13 cellular contexts compared by ENCODE assay signal in the genomic region with DNA sequence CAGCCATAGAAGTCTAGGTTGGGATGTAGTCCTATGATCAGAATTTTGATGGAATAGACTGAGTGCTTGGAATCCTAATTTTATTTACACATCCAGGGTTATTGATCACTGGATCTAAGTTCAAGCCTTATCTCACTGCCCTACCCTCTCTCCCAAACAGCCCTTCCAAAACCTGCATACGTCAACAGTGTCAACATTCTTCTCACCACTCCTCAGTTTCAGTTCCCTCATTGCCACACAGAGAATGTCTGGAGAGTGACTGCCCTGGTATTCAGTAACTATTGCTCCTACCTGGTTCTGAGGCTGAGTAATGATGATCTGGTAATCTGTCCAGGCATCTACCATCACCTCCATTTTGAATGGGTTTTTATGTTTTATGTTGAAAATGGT. TPM values are rescaled to one million over a fixed set of nuclear protein-coding genes. Genes with fewer than 3 reads are reported as not detected.
A peak's percentile ranks its signal among the peaks of the same experiment; 100 is the strongest.
DNase-seq lines count a peak whose midpoint lies in the region; ATAC-seq, FAIRE-seq and TF ChIP-seq lines count a peak whose summit lies in the region.
"Had no signal": no experiment of that assay in that cellular context is flagged by ENCODE, and none has a peak within 500 bp of the region (broad histone marks: within the 10 kb centered on the region; RNA-seq: fewer than 3 reads in every experiment).

No MANE protein-coding gene starts in this region.

- no peak for FAIRE-seq in pancreas (lab: Jason Lieb, UNC)
- FAIRE-seq: colon had no signal

- no peaks in the 10 kb centered on the region for H3K36me3 Mint-ChIP-seq in HFFc6 (ENCODE audit: low read depth)

- peak; percentile 93 for ATAC-seq in GM18873 (IDR thresholded peaks at IDR 0.05; ENCODE audit: low FRiP score, unreplicated experiment)
- peak; percentile 74 for ATAC-seq in HG02623 (IDR thresholded peaks at IDR 0.05; ENCODE audit: unreplicated experiment)
- ATAC-seq in pancreas = peak; percentile 63 to 89 (median 78)
- ATAC-seq in HG03280 (IDR thresholded peaks at IDR 0.05; ENCODE audit: unreplicated experiment) = no peak

- H3K4me1 ChIP-seq in pancreas = peaks cover 0 to 13% (median 8%) of the 10 kb centered on the region in 3 donors

- H3K4me1 Mint-ChIP-seq in HFFc6 (ENCODE audit: low read depth) = no peaks in the 10 kb centered on the region

- peak overlapping the region in 2 of 4 donors; percentile 39 to 58 for H3K27ac ChIP-seq in pancreas
- H3K27ac ChIP-seq: skin epidermis had no signal

- H3K27me3 Mint-ChIP-seq in HFFc6 (ENCODE audit: insufficient read depth) = peaks cover 4% of the 10 kb centered on the region

- H3K9me3 Mint-ChIP-seq in HFFc6 = no peaks in the 10 kb centered on the region

- H3K4me3 Mint-ChIP-seq in HFFc6 = no peak overlapping the region

- H3K27me3 ChIP-seq in pancreas = no peaks in the 10 kb centered on the region

- intact Hi-C loops in pancreas (cut with DNase I) = no loop called here

- peak; percentile 7 for DNase-seq in HuH-7.5 (ENCODE audit: low spot score)
- DNase-seq in pancreas = no peak
- DNase-seq in DMS79 treated with DMSO at 0.1 percent for 48 hours (lab: John Stamatoyannopoulos, UW) = no peak
- DNase-seq in DMS53 treated with DMSO at 0.1 percent for 48 hours (lab: John Stamatoyannopoulos, UW; ENCODE audit: unreplicated experiment) = no peak
- DNase-seq in HFFc6 = no peak
- DNase-seq: COR-L47, midbrain had no signal

- H3K9me3 ChIP-seq in pancreas = no peaks in the 10 kb centered on the region

- H3K36me3 ChIP-seq in pancreas = no peaks in the 10 kb centered on the region

- WGBS in pancreas, 2 donors = 20 to 28% methylated on average over 1 of the region's 1 CpG

- no peak overlapping the region for H3K27ac Mint-ChIP-seq in HFFc6

- no peak for TF ChIP-seq CTCF in pancreas (IDR thresholded peaks at IDR 0.05)
- TF ChIP-seq CTCF in HFFc6 (IDR thresholded peaks at IDR 0.05) = no peak

- no peak overlapping the region for H3K4me3 ChIP-seq in pancreas
- H3K4me3 ChIP-seq: skin epidermis had no signal

RNA-seq across cellular contexts. Expression of gene GLYATL1, which starts 60.0 kb away (rescaled TPM):
- 1 to 10 TPM in 2 of 6 donors, under 1 TPM in 4; 0.19 to 2.7 (median 0.66) TPM for total RNA-seq in pancreas
- polyA plus RNA-seq in pancreas = under 1 TPM; 0.23 to 0.33 TPM
- total RNA-seq in HFFc6 (2021; fragmentation: NEBNext Ultra II Directional; extraction: Animal tissue kit (Norgen Biotek cat#: 25700)) = under 1 TPM in 4 of 6 experiments, not detected in 2; 0.14 to 0.33 (median 0.23) TPM
- total RNA-seq: glomerular endothelial cell had no signal
